In the genomic region with DNA sequence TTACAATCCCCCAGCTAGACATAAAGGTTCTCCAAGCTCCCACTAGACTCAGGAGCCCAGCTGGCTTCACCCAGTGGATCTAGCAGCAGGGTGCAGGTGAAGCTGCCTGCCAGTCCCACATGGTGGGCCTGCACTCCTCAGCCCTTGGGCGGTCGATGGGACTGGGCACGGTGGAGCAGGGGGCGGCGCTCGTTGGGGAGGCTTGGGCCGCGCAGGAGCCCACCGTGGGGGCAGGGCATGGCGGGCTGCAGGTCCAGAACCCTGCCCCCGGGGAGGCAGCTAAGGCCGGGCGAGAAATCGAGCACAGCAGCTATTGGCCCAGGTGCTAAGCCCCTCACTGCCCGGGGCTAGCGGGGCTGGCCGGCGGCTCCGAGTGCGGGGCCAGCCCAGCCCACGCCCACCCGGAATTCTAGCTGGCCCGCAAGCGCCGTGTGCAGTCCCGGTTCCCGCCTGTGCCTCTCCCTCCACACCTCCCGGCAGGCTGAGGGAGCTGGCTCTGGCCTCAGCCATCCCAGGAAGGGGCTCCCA, we compare ENCODE assay signal across 10 cellular contexts.
"Had no signal": no experiment of that assay in that cellular context is flagged by ENCODE, and none has a peak within 500 bp of the region (broad histone marks: within the 10 kb centered on the region; RNA-seq: fewer than 3 reads in every experiment).

No MANE protein-coding gene starts in this region.

- H3K9me3 Mint-ChIP-seq: GM23338 had no signal

- H3K36me3 ChIP-seq: HAP-1 had no signal

- H3K4me3 Mint-ChIP-seq: GM23338, H9, HFFc6 had no signal

- H3K4me1 ChIP-seq: HAP-1 had no signal

- H3K27ac Mint-ChIP-seq: GM23338, H9, HFFc6 had no signal

- H3K27ac ChIP-seq: GM23248 had no signal

- DNase-seq: GM23248, GOT3, H7, H9, HCEC 1CT, HFFc6 had no signal

- H3K4me1 Mint-ChIP-seq: GM23338, H9 had no signal

- H3K9me3 ChIP-seq: HAP-1 had no signal

- H3K4me3 ChIP-seq: GM23248, GM23338, HAP-1 had no signal

- H3K9ac ChIP-seq: GM23248 had no signal

- FAIRE-seq: H1, H54 had no signal
